27 cellular contexts compared by ENCODE assay signal in the genomic region with DNA sequence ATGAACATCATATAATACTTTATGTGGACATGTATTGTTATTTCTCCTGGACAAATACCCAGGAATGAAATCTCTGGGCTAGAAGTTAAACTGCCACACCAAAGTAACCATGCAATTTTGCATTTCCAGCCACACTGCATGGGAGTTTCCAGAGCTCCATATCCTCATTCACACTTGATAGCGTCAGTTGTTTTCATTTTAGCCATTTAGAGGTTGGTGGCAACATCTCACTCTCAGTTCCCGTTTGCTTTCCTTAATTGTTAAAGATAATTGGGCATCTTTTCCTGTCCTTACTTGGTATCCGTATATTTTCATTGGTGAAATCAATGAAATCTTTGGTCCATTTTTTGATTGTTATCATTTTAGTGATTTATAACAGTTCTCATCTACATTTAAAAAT.
"Had no signal": no experiment of that assay in that cellular context is flagged by ENCODE, and none has a peak within 500 bp of the region (broad histone marks: within the 10 kb centered on the region; RNA-seq: fewer than 3 reads in every experiment).

No MANE protein-coding gene starts in this region.

- H3K27ac ChIP-seq: stomach, suprapubic skin, testis, thoracic aorta, thyroid gland, tibial artery, tibial nerve, transverse colon, upper lobe of left lung, upper lobe of right lung, uterus, vagina had no signal

- H3K4me3 ChIP-seq: stomach, suprapubic skin, testis, thoracic aorta, thyroid gland, tibial artery, tibial nerve, transverse colon, upper lobe of left lung, upper lobe of right lung, uterus, vagina had no signal

- H3K9me3 ChIP-seq: suprapubic skin, testis, thoracic aorta, thyroid gland, upper lobe of right lung, uterus, vagina had no signal

- DNase-seq: stimulated activated CD4-positive, alpha-beta T cell treated with anti-CD3 and anti-CD28 coated beads, Interleukin-2, amount 100 ng/mL, for 48 hours; stimulated activated CD4-positive, alpha-beta T cell treated with anti-CD3 and anti-CD28 coated beads, Interleukin-4, amount 100 ng/mL, for 1 hour; stimulated activated CD4-positive, alpha-beta T cell treated with anti-CD3 and anti-CD28 coated beads, Interleukin-4, amount 100 ng/mL, for 24 hours; stimulated activated CD4-positive, alpha-beta T cell treated with anti-CD3 and anti-CD28 coated beads, Interleukin-4, amount 100 ng/mL, for 4 hours; stimulated activated CD8-positive, alpha-beta memory T cell treated with anti-CD3 and anti-CD28 coated beads, Interleukin-4, amount 100 ng/mL, for 48 hours; stimulated activated naive B cell treated with anti-CD40 and anti-IgM and Interleukin-4, amounts not matched to agents 10 μg/mL and 1 μg/mL and 100 μg/mL, for 72 hours; stimulated activated naive CD4-positive, alpha-beta T cell; stimulated activated naive CD4-positive, alpha-beta T cell treated with Interleukin-2 at 50 U/mL for 16 hours; stimulated activated naive CD8-positive, alpha-beta T cell treated with anti-CD3 and anti-CD28 coated beads, Interleukin-15, amount 100 ng/mL, for 72 hours; stimulated activated naive CD8-positive, alpha-beta T cell treated with anti-CD3 and anti-CD28 coated beads, Interleukin-15, Interleukin-2, amounts not matched to agents 100 U/mL and 50 U/mL, for 24 hours; stomach; substantia nigra; testis; thyroid gland; tibial artery; transverse colon; trophoblast cell; upper lobe of left lung; upper lobe of right lung; uterus had no signal

- H3K27me3 ChIP-seq: testis, thyroid gland, tibial nerve, upper lobe of left lung, uterus, vagina had no signal

- H3K36me3 ChIP-seq: uterus had no signal

- FAIRE-seq: urothelium cell line had no signal

- H3K4me1 ChIP-seq: suprapubic skin, testis, thyroid gland, tibial nerve, transverse colon, upper lobe of left lung, upper lobe of right lung, uterus, vagina had no signal

- ATAC-seq: stimulated activated effector memory CD8-positive, alpha-beta T cell treated with anti-CD3 and anti-CD28 coated beads, Interleukin-12 subunit alpha, Interleukin-12 subunit beta, amount 100 ng/mL, for 72 hours; stimulated activated memory B cell treated with anti-CD40 and anti-IgM and Interleukin-4, amounts not matched to agents 10 μg/mL and 1 μg/mL and 100 μg/mL, for 72 hours; stimulated activated naive B cell treated with anti-CD40 and anti-IgM and Interleukin-4, amounts not matched to agents 10 μg/mL and 1 μg/mL and 100 μg/mL, for 72 hours; stimulated activated naive CD8-positive, alpha-beta T cell treated with anti-CD3 and anti-CD28 coated beads, Interleukin-15, amount 100 ng/mL, for 72 hours; stimulated activated naive CD8-positive, alpha-beta T cell treated with anti-CD3 and anti-CD28 coated beads, Interleukin-15, Interleukin-2, amounts not matched to agents 100 U/mL and 50 U/mL, for 24 hours; upper lobe of right lung had no signal
